In genomic region chr6:55642366-55642765, GRCh38 we compare ENCODE assay signal across 8 cellular contexts.
"Had no signal": no experiment of that assay in that cellular context is flagged by ENCODE, and none has a peak within 500 bp of the region (broad histone marks: within the 10 kb centered on the region; RNA-seq: fewer than 3 reads in every experiment).

No MANE protein-coding gene starts in this region.

- ATAC-seq: GM12878 had no signal

- H3K4me3 ChIP-seq: GM12878 had no signal

- DNase-seq: GDM1, GF-D8 had no signal

- FAIRE-seq: G401.6, GM12878, GM12891, GM12892, GM18507, GM19239 had no signal
